In the genomic region with DNA sequence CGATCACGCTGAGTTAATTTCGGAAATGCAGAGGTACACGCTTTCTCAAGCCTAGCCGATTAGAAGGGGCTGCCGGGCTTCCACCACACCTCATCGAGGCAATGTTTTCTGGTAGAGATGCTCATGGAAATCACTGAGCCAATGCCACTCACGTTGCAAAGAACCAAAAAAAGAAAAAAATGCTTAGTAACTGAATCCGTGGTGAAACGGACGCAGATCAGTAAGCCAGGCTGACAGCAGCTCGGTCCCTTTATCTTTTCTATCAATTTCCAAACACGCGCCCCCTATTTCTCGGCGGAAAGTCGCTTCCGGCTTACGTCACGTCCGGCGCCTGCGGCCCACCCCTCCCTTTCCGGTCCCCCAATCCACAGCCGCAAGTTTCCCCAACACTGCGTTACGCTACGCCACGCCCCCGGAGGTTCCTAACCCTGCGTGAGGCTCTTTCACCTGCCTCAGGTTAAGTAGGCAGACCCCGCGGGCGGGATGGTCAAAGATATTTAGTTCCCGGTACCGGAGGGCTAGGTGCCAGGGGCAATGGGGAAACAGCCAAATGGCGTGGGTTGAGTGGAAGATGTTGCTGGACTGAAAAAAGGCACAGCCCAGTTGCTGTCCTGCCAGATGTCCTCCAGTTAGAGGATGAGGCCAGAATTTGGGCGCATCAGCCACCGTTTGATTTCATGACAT, we compare ENCODE assay signal across 1 cellular context.
TF ChIP-seq lines count a peak whose summit lies in the region.

A gene with protein sequence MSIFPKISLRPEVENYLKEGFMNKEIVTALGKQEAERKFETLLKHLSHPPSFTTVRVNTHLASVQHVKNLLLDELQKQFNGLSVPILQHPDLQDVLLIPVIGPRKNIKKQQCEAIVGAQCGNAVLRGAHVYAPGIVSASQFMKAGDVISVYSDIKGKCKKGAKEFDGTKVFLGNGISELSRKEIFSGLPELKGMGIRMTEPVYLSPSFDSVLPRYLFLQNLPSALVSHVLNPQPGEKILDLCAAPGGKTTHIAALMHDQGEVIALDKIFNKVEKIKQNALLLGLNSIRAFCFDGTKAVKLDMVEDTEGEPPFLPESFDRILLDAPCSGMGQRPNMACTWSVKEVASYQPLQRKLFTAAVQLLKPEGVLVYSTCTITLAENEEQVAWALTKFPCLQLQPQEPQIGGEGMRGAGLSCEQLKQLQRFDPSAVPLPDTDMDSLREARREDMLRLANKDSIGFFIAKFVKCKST (minus strand): TSS at position 264 of the 684 bp plus-strand sequence. CDS start 384 bp downstream, outside the sequence.

TF ChIP-seq in HepG2, 621 proteins besides CTCF, POLR2A, EP300 and RAD21 (continued from another document and continues in another):
- no peak for TF ChIP-seq SMAD1 (CRISPR knock-in tag; IDR thresholded peaks at IDR 0.05; ENCODE audit: borderline replicate concordance, low read depth)
- peak; percentile 90 for TF ChIP-seq ZMYM4 (CRISPR knock-in tag; IDR thresholded peaks at IDR 0.05)
- TF ChIP-seq, protein P1, sequence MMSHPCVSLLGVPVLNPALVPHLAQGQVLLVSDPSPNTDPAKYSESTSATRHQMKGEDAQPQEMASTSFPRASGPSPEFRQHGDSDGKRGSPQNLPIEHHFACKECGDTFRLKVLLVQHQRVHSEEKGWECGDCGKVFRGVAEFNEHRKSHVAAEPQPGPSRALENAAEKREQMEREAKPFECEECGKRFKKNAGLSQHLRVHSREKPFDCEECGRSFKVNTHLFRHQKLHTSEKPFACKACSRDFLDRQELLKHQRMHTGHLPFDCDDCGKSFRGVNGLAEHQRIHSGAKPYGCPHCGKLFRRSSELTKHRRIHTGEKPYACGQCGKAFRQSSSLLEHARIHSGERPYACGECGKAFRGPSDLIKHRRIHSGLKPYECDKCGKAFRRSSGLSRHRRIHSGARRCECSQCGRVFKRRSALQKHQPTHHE (CRISPR knock-in tag; IDR thresholded peaks at IDR 0.05; ENCODE audit: borderline replicate concordance) = no peak
- peak; percentile 29; the same call in 1 of the 2 replicates for TF ChIP-seq ELF3 (CRISPR knock-in tag; IDR thresholded peaks at IDR 0.05)
- 0 out of 2 replicates have a peak, but pooled peaks have one; percentile 11 for TF ChIP-seq ATF7 (IDR thresholded peaks at IDR 0.05)
- no peak for TF ChIP-seq ATF7 (CRISPR knock-in tag; IDR thresholded peaks at IDR 0.05)
- TF ChIP-seq ZNF274 (CRISPR knock-in tag; IDR thresholded peaks at IDR 0.05) = peak; percentile 63; the same call in 1 of the 2 replicates
- peak; percentile 68; the same call in 1 of the 2 replicates for TF ChIP-seq SP4 (CRISPR knock-in tag; IDR thresholded peaks at IDR 0.05)
- no peak for TF ChIP-seq DPF2 (CRISPR knock-in tag; IDR thresholded peaks at IDR 0.05; ENCODE audit: borderline replicate concordance, low read depth)
- TF ChIP-seq KDM4B (CRISPR knock-in tag; IDR thresholded peaks at IDR 0.05) = no peak
- TF ChIP-seq REXO4 (CRISPR knock-in tag; IDR thresholded peaks at IDR 0.05; ENCODE audit: borderline replicate concordance) = no peak; the same call in 1 of the 2 replicates
- TF ChIP-seq ISX (CRISPR knock-in tag; conservative IDR thresholded peaks at IDR 0.05) = no peak
- TF ChIP-seq, protein P2, sequence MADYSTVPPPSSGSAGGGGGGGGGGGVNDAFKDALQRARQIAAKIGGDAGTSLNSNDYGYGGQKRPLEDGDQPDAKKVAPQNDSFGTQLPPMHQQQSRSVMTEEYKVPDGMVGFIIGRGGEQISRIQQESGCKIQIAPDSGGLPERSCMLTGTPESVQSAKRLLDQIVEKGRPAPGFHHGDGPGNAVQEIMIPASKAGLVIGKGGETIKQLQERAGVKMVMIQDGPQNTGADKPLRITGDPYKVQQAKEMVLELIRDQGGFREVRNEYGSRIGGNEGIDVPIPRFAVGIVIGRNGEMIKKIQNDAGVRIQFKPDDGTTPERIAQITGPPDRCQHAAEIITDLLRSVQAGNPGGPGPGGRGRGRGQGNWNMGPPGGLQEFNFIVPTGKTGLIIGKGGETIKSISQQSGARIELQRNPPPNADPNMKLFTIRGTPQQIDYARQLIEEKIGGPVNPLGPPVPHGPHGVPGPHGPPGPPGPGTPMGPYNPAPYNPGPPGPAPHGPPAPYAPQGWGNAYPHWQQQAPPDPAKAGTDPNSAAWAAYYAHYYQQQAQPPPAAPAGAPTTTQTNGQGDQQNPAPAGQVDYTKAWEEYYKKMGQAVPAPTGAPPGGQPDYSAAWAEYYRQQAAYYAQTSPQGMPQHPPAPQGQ (CRISPR knock-in tag; IDR thresholded peaks at IDR 0.05; ENCODE audit: borderline replicate concordance) = no peak
- TF ChIP-seq ZNF44 (CRISPR knock-in tag; IDR thresholded peaks at IDR 0.05) = no peak; the same call in 1 of the 2 replicates
- peak; percentile 50 for TF ChIP-seq ZNF781 (CRISPR knock-in tag; IDR thresholded peaks at IDR 0.05; ENCODE audit: borderline replicate concordance, not compliant biosample characterization)
- TF ChIP-seq ZMYM2 (CRISPR knock-in tag; IDR thresholded peaks at IDR 0.05) = no peak
- no peak for TF ChIP-seq ZNF251 (CRISPR knock-in tag; IDR thresholded peaks at IDR 0.05)
- TF ChIP-seq, protein P3, sequence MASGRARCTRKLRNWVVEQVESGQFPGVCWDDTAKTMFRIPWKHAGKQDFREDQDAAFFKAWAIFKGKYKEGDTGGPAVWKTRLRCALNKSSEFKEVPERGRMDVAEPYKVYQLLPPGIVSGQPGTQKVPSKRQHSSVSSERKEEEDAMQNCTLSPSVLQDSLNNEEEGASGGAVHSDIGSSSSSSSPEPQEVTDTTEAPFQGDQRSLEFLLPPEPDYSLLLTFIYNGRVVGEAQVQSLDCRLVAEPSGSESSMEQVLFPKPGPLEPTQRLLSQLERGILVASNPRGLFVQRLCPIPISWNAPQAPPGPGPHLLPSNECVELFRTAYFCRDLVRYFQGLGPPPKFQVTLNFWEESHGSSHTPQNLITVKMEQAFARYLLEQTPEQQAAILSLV (CRISPR knock-in tag; IDR thresholded peaks at IDR 0.05; ENCODE audit: borderline replicate concordance) = no peak
- no peak for TF ChIP-seq ZNF230 (CRISPR knock-in tag; IDR thresholded peaks at IDR 0.05)
- TF ChIP-seq RXRB (CRISPR knock-in tag; IDR thresholded peaks at IDR 0.05; ENCODE audit: borderline replicate concordance) = no peak; the same call in 1 of the 2 replicates
- TF ChIP-seq ZNF607 (CRISPR knock-in tag; IDR thresholded peaks at IDR 0.05; ENCODE audit: borderline replicate concordance) = peak; percentile 56; the same call in 1 of the 2 replicates
- TF ChIP-seq, protein P4, sequence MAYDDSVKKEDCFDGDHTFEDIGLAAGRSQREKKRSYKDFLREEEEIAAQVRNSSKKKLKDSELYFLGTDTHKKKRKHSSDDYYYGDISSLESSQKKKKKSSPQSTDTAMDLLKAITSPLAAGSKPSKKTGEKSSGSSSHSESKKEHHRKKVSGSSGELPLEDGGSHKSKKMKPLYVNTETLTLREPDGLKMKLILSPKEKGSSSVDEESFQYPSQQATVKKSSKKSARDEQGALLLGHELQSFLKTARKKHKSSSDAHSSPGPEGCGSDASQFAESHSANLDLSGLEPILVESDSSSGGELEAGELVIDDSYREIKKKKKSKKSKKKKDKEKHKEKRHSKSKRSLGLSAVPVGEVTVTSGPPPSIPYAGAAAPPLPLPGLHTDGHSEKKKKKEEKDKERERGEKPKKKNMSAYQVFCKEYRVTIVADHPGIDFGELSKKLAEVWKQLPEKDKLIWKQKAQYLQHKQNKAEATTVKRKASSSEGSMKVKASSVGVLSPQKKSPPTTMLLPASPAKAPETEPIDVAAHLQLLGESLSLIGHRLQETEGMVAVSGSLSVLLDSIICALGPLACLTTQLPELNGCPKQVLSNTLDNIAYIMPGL (CRISPR knock-in tag; IDR thresholded peaks at IDR 0.05; ENCODE audit: borderline replicate concordance in 1 of 2, low read depth in 1 of 2) = peak; percentile 29 to 36; a peak in 1 of 4 replicates
- TF ChIP-seq, protein P5, sequence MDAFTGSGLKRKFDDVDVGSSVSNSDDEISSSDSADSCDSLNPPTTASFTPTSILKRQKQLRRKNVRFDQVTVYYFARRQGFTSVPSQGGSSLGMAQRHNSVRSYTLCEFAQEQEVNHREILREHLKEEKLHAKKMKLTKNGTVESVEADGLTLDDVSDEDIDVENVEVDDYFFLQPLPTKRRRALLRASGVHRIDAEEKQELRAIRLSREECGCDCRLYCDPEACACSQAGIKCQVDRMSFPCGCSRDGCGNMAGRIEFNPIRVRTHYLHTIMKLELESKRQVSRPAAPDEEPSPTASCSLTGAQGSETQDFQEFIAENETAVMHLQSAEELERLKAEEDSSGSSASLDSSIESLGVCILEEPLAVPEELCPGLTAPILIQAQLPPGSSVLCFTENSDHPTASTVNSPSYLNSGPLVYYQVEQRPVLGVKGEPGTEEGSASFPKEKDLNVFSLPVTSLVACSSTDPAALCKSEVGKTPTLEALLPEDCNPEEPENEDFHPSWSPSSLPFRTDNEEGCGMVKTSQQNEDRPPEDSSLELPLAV (CRISPR knock-in tag; conservative IDR thresholded peaks at IDR 0.05; ENCODE audit: low read depth) = no peak
- TF ChIP-seq, protein P6, sequence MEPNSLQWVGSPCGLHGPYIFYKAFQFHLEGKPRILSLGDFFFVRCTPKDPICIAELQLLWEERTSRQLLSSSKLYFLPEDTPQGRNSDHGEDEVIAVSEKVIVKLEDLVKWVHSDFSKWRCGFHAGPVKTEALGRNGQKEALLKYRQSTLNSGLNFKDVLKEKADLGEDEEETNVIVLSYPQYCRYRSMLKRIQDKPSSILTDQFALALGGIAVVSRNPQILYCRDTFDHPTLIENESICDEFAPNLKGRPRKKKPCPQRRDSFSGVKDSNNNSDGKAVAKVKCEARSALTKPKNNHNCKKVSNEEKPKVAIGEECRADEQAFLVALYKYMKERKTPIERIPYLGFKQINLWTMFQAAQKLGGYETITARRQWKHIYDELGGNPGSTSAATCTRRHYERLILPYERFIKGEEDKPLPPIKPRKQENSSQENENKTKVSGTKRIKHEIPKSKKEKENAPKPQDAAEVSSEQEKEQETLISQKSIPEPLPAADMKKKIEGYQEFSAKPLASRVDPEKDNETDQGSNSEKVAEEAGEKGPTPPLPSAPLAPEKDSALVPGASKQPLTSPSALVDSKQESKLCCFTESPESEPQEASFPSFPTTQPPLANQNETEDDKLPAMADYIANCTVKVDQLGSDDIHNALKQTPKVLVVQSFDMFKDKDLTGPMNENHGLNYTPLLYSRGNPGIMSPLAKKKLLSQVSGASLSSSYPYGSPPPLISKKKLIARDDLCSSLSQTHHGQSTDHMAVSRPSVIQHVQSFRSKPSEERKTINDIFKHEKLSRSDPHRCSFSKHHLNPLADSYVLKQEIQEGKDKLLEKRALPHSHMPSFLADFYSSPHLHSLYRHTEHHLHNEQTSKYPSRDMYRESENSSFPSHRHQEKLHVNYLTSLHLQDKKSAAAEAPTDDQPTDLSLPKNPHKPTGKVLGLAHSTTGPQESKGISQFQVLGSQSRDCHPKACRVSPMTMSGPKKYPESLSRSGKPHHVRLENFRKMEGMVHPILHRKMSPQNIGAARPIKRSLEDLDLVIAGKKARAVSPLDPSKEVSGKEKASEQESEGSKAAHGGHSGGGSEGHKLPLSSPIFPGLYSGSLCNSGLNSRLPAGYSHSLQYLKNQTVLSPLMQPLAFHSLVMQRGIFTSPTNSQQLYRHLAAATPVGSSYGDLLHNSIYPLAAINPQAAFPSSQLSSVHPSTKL (CRISPR knock-in tag; IDR thresholded peaks at IDR 0.05) = peak; percentile 15; the same call in 1 of the 2 replicates
- TF ChIP-seq, protein P7, sequence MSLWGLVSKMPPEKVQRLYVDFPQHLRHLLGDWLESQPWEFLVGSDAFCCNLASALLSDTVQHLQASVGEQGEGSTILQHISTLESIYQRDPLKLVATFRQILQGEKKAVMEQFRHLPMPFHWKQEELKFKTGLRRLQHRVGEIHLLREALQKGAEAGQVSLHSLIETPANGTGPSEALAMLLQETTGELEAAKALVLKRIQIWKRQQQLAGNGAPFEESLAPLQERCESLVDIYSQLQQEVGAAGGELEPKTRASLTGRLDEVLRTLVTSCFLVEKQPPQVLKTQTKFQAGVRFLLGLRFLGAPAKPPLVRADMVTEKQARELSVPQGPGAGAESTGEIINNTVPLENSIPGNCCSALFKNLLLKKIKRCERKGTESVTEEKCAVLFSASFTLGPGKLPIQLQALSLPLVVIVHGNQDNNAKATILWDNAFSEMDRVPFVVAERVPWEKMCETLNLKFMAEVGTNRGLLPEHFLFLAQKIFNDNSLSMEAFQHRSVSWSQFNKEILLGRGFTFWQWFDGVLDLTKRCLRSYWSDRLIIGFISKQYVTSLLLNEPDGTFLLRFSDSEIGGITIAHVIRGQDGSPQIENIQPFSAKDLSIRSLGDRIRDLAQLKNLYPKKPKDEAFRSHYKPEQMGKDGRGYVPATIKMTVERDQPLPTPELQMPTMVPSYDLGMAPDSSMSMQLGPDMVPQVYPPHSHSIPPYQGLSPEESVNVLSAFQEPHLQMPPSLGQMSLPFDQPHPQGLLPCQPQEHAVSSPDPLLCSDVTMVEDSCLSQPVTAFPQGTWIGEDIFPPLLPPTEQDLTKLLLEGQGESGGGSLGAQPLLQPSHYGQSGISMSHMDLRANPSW (CRISPR knock-in tag; IDR thresholded peaks at IDR 0.05; ENCODE audit: borderline replicate concordance) = no peak
- TF ChIP-seq, protein P8, sequence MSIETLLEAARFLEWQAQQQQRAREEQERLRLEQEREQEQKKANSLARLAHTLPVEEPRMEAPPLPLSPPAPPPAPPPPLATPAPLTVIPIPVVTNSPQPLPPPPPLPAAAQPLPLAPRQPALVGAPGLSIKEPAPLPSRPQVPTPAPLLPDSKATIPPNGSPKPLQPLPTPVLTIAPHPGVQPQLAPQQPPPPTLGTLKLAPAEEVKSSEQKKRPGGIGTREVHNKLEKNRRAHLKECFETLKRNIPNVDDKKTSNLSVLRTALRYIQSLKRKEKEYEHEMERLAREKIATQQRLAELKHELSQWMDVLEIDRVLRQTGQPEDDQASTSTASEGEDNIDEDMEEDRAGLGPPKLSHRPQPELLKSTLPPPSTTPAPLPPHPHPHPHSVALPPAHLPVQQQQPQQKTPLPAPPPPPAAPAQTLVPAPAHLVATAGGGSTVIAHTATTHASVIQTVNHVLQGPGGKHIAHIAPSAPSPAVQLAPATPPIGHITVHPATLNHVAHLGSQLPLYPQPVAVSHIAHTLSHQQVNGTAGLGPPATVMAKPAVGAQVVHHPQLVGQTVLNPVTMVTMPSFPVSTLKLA (IDR thresholded peaks at IDR 0.05) = peak; percentile 79
- TF ChIP-seq SIN3B (IDR thresholded peaks at IDR 0.05; ENCODE audit: low read length) = peak; percentile 92
